1 cellular context compared by ENCODE assay signal in genomic region chr6:31403283-31403989, GRCh38.
TF ChIP-seq lines count a peak whose summit lies in the region.

TSS of gene MICA (plus strand) at chr6:31403595. CDS start at chr6:31403633, 38 bp downstream.

TF ChIP-seq in HepG2, 621 proteins besides CTCF, POLR2A, EP300 and RAD21 (continued from another document and continues in another):
- TF ChIP-seq, protein P1, sequence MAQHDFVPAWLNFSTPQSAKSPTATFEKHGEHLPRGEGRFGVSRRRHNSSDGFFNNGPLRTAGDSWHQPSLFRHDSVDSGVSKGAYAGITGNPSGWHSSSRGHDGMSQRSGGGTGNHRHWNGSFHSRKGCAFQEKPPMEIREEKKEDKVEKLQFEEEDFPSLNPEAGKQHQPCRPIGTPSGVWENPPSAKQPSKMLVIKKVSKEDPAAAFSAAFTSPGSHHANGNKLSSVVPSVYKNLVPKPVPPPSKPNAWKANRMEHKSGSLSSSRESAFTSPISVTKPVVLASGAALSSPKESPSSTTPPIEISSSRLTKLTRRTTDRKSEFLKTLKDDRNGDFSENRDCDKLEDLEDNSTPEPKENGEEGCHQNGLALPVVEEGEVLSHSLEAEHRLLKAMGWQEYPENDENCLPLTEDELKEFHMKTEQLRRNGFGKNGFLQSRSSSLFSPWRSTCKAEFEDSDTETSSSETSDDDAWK (CRISPR knock-in tag; IDR thresholded peaks at IDR 0.05): no peak
- TF ChIP-seq KDM6A (CRISPR knock-in tag; IDR thresholded peaks at IDR 0.05; ENCODE audit: low read depth) (peak; percentile 34; the same call in 1 of the 2 replicates), ZSCAN20 (CRISPR knock-in tag; IDR thresholded peaks at IDR 0.05; ENCODE audit: borderline replicate concordance) (peak; percentile 98), SNAPC4 (CRISPR knock-in tag; IDR thresholded peaks at IDR 0.05) (peak; percentile 71), ZFP41 (CRISPR knock-in tag; IDR thresholded peaks at IDR 0.05; ENCODE audit: borderline replicate concordance) (no peak), SP1 (IDR thresholded peaks at IDR 0.05) (no peak), SP1 (CRISPR knock-in tag; IDR thresholded peaks at IDR 0.05) (peak; percentile 84), KLF11 (CRISPR knock-in tag; IDR thresholded peaks at IDR 0.05) (peak; percentile 63; the same call in 1 of the 2 replicates), ZNF576 (CRISPR knock-in tag; IDR thresholded peaks at IDR 0.05) (no peak; the same call in 1 of the 2 replicates), HOMEZ (CRISPR knock-in tag; IDR thresholded peaks at IDR 0.05; ENCODE audit: low read depth) (no peak), ZBTB10 (CRISPR knock-in tag; IDR thresholded peaks at IDR 0.05; ENCODE audit: borderline replicate concordance) (peak; percentile 97), ZNF136 (CRISPR knock-in tag; IDR thresholded peaks at IDR 0.05; ENCODE audit: low read depth) (no peak; the same call in 1 of the 2 replicates), ZNF543 (CRISPR knock-in tag; IDR thresholded peaks at IDR 0.05) (peak; percentile 45; the same call in 1 of the 2 replicates), HNF4A (CRISPR knock-in tag; IDR thresholded peaks at IDR 0.05) (no peak), SRF (IDR thresholded peaks at IDR 0.05; ENCODE audit: low read depth, low read length) (no peak), ZNF598 (CRISPR knock-in tag; IDR thresholded peaks at IDR 0.05; ENCODE audit: borderline replicate concordance) (0 out of 2 replicates have a peak, but pooled peaks have one; percentile 60)
- TF ChIP-seq, protein P2, sequence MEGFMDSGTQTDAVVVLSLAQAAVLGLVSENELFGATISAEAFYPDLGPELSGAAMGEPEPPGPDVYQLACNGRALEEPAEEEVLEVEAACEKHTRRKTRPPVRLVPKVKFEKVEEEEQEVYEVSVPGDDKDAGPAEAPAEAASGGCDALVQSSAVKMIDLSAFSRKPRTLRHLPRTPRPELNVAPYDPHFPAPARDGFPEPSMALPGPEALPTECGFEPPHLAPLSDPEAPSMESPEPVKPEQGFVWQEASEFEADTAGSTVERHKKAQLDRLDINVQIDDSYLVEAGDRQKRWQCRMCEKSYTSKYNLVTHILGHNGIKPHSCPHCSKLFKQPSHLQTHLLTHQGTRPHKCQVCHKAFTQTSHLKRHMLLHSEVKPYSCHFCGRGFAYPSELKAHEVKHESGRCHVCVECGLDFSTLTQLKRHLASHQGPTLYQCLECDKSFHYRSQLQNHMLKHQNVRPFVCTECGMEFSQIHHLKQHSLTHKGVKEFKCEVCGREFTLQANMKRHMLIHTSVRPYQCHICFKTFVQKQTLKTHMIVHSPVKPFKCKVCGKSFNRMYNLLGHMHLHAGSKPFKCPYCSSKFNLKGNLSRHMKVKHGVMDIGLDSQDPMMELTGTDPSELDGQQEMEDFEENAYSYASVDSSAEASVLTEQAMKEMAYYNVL (CRISPR knock-in tag; IDR thresholded peaks at IDR 0.05; ENCODE audit: borderline replicate concordance): peak; percentile 79; the same call in 1 of the 2 replicates
- TF ChIP-seq, protein P3, sequence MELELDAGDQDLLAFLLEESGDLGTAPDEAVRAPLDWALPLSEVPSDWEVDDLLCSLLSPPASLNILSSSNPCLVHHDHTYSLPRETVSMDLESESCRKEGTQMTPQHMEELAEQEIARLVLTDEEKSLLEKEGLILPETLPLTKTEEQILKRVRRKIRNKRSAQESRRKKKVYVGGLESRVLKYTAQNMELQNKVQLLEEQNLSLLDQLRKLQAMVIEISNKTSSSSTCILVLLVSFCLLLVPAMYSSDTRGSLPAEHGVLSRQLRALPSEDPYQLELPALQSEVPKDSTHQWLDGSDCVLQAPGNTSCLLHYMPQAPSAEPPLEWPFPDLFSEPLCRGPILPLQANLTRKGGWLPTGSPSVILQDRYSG (CRISPR knock-in tag; IDR thresholded peaks at IDR 0.05): peak; percentile 93; the same call in 1 of the 2 replicates
- TF ChIP-seq, protein P4, sequence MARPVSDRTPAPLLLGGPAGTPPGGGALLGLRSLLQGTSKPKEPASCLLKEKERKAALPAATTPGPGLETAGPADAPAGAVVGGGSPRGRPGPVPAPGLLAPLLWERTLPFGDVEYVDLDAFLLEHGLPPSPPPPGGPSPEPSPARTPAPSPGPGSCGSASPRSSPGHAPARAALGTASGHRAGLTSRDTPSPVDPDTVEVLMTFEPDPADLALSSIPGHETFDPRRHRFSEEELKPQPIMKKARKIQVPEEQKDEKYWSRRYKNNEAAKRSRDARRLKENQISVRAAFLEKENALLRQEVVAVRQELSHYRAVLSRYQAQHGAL (CRISPR knock-in tag; IDR thresholded peaks at IDR 0.05; ENCODE audit: not compliant biosample characterization): peak; percentile 83
- TF ChIP-seq, protein P5, sequence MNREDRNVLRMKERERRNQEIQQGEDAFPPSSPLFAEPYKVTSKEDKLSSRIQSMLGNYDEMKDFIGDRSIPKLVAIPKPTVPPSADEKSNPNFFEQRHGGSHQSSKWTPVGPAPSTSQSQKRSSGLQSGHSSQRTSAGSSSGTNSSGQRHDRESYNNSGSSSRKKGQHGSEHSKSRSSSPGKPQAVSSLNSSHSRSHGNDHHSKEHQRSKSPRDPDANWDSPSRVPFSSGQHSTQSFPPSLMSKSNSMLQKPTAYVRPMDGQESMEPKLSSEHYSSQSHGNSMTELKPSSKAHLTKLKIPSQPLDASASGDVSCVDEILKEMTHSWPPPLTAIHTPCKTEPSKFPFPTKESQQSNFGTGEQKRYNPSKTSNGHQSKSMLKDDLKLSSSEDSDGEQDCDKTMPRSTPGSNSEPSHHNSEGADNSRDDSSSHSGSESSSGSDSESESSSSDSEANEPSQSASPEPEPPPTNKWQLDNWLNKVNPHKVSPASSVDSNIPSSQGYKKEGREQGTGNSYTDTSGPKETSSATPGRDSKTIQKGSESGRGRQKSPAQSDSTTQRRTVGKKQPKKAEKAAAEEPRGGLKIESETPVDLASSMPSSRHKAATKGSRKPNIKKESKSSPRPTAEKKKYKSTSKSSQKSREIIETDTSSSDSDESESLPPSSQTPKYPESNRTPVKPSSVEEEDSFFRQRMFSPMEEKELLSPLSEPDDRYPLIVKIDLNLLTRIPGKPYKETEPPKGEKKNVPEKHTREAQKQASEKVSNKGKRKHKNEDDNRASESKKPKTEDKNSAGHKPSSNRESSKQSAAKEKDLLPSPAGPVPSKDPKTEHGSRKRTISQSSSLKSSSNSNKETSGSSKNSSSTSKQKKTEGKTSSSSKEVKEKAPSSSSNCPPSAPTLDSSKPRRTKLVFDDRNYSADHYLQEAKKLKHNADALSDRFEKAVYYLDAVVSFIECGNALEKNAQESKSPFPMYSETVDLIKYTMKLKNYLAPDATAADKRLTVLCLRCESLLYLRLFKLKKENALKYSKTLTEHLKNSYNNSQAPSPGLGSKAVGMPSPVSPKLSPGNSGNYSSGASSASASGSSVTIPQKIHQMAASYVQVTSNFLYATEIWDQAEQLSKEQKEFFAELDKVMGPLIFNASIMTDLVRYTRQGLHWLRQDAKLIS (CRISPR knock-in tag; IDR thresholded peaks at IDR 0.05): no peak
- TF ChIP-seq, protein P6, sequence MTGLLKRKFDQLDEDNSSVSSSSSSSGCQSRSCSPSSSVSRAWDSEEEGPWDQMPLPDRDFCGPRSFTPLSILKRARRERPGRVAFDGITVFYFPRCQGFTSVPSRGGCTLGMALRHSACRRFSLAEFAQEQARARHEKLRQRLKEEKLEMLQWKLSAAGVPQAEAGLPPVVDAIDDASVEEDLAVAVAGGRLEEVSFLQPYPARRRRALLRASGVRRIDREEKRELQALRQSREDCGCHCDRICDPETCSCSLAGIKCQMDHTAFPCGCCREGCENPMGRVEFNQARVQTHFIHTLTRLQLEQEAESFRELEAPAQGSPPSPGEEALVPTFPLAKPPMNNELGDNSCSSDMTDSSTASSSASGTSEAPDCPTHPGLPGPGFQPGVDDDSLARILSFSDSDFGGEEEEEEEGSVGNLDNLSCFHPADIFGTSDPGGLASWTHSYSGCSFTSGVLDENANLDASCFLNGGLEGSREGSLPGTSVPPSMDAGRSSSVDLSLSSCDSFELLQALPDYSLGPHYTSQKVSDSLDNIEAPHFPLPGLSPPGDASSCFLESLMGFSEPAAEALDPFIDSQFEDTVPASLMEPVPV (CRISPR knock-in tag; IDR thresholded peaks at IDR 0.05): peak; percentile 82
- TF ChIP-seq, protein P7, sequence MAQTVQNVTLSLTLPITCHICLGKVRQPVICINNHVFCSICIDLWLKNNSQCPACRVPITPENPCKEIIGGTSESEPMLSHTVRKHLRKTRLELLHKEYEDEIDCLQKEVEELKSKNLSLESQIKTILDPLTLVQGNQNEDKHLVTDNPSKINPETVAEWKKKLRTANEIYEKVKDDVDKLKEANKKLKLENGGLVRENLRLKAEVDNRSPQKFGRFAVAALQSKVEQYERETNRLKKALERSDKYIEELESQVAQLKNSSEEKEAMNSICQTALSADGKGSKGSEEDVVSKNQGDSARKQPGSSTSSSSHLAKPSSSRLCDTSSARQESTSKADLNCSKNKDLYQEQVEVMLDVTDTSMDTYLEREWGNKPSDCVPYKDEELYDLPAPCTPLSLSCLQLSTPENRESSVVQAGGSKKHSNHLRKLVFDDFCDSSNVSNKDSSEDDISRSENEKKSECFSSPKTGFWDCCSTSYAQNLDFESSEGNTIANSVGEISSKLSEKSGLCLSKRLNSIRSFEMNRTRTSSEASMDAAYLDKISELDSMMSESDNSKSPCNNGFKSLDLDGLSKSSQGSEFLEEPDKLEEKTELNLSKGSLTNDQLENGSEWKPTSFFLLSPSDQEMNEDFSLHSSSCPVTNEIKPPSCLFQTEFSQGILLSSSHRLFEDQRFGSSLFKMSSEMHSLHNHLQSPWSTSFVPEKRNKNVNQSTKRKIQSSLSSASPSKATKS (CRISPR knock-in tag; IDR thresholded peaks at IDR 0.05): no peak
- TF ChIP-seq, protein P8, sequence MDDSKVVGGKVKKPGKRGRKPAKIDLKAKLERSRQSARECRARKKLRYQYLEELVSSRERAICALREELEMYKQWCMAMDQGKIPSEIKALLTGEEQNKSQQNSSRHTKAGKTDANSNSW (CRISPR knock-in tag; IDR thresholded peaks at IDR 0.05; ENCODE audit: borderline replicate concordance): peak; percentile 16; the same call in 1 of the 2 replicates
- TF ChIP-seq, protein P9, sequence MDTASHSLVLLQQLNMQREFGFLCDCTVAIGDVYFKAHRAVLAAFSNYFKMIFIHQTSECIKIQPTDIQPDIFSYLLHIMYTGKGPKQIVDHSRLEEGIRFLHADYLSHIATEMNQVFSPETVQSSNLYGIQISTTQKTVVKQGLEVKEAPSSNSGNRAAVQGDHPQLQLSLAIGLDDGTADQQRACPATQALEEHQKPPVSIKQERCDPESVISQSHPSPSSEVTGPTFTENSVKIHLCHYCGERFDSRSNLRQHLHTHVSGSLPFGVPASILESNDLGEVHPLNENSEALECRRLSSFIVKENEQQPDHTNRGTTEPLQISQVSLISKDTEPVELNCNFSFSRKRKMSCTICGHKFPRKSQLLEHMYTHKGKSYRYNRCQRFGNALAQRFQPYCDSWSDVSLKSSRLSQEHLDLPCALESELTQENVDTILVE (CRISPR knock-in tag; IDR thresholded peaks at IDR 0.05): 0 out of 2 replicates have a peak, but pooled peaks have one; percentile 49
